ENCODE assay signal across 14 cellular contexts in genomic region chr15:72285402-72285801, GRCh38. TPM values are rescaled to one million over a fixed set of nuclear protein-coding genes. Genes with fewer than 3 reads are reported as not detected.
DNase-seq lines count a peak whose midpoint lies in the region; ATAC-seq, FAIRE-seq and TF ChIP-seq lines count a peak whose summit lies in the region.
"Had no signal": no experiment of that assay in that cellular context is flagged by ENCODE, and none has a peak within 500 bp of the region (broad histone marks: within the 10 kb centered on the region; RNA-seq: fewer than 3 reads in every experiment).

No MANE protein-coding gene starts in this region.

- TF ChIP-seq CTCF in SK-N-SH (IDR thresholded peaks at IDR 0.05) (no peak), H1 (IDR thresholded peaks at IDR 0.05; ENCODE audit: control extremely low read depth in 1 of 3, insufficient read depth in 1 of 3, low read depth in 1 of 3, low read length in 3 of 3) (peak; percentile 30 to 56 (median 38)), OCI-LY7 (conservative IDR thresholded peaks at IDR 0.05; ENCODE audit: low read length) (no peak)

- H3K18ac ChIP-seq in H1 (ENCODE audit: extremely low read depth, low read length): no peak overlapping the region
- no peak overlapping the region for H3K18ac ChIP-seq in mesendoderm (ENCODE audit: low read length)

- H3K36me3 ChIP-seq in SK-N-SH (replicated peaks in 1 of 2; ENCODE audit: control insufficient read depth in 1 of 2, insufficient read depth in 2 of 2, low read length in 1 of 2): no peaks in the 10 kb centered on the region
- no peaks in the 10 kb centered on the region for H3K36me3 ChIP-seq in H1 (ENCODE audit: control insufficient read depth in 2 of 4, insufficient read depth in 4 of 4, low read length in 3 of 4)
- H3K36me3 ChIP-seq in mesendoderm (ENCODE audit: control insufficient read depth, insufficient read depth, low read length): no peaks in the 10 kb centered on the region
- H3K36me3 ChIP-seq in OCI-LY7 (ENCODE audit: insufficient read depth, low read length): no peaks in the 10 kb centered on the region
- H3K36me3 ChIP-seq: HAP-1 had no signal

- H3K9me2 ChIP-seq in SK-N-SH (no peaks in the 10 kb centered on the region), OCI-LY7 (ENCODE audit: insufficient read depth, low read length) (no peaks in the 10 kb centered on the region)

- H3K27me3 ChIP-seq in SK-N-SH (ENCODE audit: insufficient read depth) (no peaks in the 10 kb centered on the region), H1 (replicated peaks in 1 of 4; ENCODE audit: control insufficient read depth in 3 of 4, extremely low read depth in 1 of 4, insufficient read depth in 3 of 4, low read length in 3 of 4) (0 out of 7 replicates have a peak, but pooled peaks cover 0 to 3% (median 0%) of the 10 kb centered on the region in 4 experiments), mesendoderm (ENCODE audit: insufficient read depth, low read length, poor library complexity) (no peaks in the 10 kb centered on the region)

- H3K23me2 ChIP-seq in H1 (ENCODE audit: low read depth, low read length): no peaks in the 10 kb centered on the region

- H4K8ac ChIP-seq in H1 (ENCODE audit: extremely low read depth, insufficient read depth, low read length) (no peak overlapping the region), mesendoderm (ENCODE audit: low read depth, low read length) (no peak overlapping the region)

- H2BK5ac ChIP-seq in H1 (ENCODE audit: low read depth, low read length) (no peak overlapping the region), mesendoderm (ENCODE audit: low read length) (no peak overlapping the region)

- no peak overlapping the region for H3K4ac ChIP-seq in H1 (replicated peaks; ENCODE audit: insufficient read length, low read depth, low read length)
- no peak overlapping the region for H3K4ac ChIP-seq in mesendoderm (ENCODE audit: low read depth, low read length)

- H2AFZ ChIP-seq in SK-N-SH (ENCODE audit: low read depth) (no peak overlapping the region), H1 (ENCODE audit: low read length) (no peak overlapping the region), OCI-LY7 (ENCODE audit: low read length) (no peak overlapping the region)

- no peak for ATAC-seq in SK-N-SH treated with all-trans-retinoic acid at 6 μM for 48 hours

- no peaks in the 10 kb centered on the region for H3F3A ChIP-seq in SK-N-SH (replicated peaks; ENCODE audit: insufficient read depth)

- DNase-seq in SK-N-SH: peak; percentile 31
- DNase-seq in HuH-7 (ENCODE audit: low spot score): peak; percentile 43
- DNase-seq in H1 (ENCODE audit: low read depth in 1 of 2, low spot score in 2 of 2): peak; percentile 19 to 59
- peak; percentile 53 for DNase-seq in mesendoderm
- no peak for DNase-seq in OCI-LY7 (ENCODE audit: low spot score)
- no peak for DNase-seq in activated CD8-positive, alpha-beta memory T cell treated with anti-CD3 and anti-CD28 coated beads for 24 hours
- DNase-seq in SHP77 (lab: John Stamatoyannopoulos, UW): no peak
- DNase-seq: NCI-H1105, NCI-H2081, NCI-H446 treated with DMSO at 0.1 percent for 48 hours had no signal

- H3K23ac ChIP-seq in H1 (ENCODE audit: insufficient read length): no peak overlapping the region
- H3K23ac ChIP-seq in mesendoderm (ENCODE audit: low read length): no peak overlapping the region

- BruUV-seq in OCI-LY7 (replicated peaks; lab: Mats Ljungman, UMichigan): no TSS peak

- H3K27ac ChIP-seq in SK-N-SH (ENCODE audit: low read depth in 2 of 2, low read length in 1 of 2) (no peak overlapping the region), H1 (ENCODE audit: low read depth, low read length) (no peak overlapping the region), mesendoderm (ENCODE audit: low read depth, low read length) (no peak overlapping the region), OCI-LY7 (ENCODE audit: low read depth, low read length, poor library complexity, severe bottlenecking) (no peak overlapping the region)

- H3K14ac ChIP-seq in H1 (ENCODE audit: insufficient read length): no peak overlapping the region

- no peak overlapping the region for H3K56ac ChIP-seq in H1 (replicated peaks; ENCODE audit: insufficient read length, low read depth, low read length)
- H3K56ac ChIP-seq in mesendoderm (ENCODE audit: low read length): no peak overlapping the region

- CTCF ChIA-PET in SK-N-SH (lab: Yijun Ruan, JAX): interaction anchor here (1.1 to 3.0 kb wide), 3 partner anchors 12 to 437 kb away, joined by 3 to 14 read pairs (median 3); no protein-coding TSS in a partner anchor
- CTCF ChIA-PET in H1 (lab: Charles Lee; ENCODE audit: partially characterized antibody): interaction anchor here (0.6 to 5.4 kb wide), 20 partner anchors 11 to 572 kb away, joined by 3 to 50 read pairs (median 4); partner anchors contain the start of gene GRAMD2A
- CTCF ChIA-PET in OCI-LY7 (lab: Charles Lee; ENCODE audit: unreplicated experiment): no interaction called here

- H3K4me1 ChIP-seq in SK-N-SH (ENCODE audit: control insufficient read depth in 1 of 2, insufficient read depth in 2 of 2, low read depth in 1 of 2, low read length in 1 of 2) (no peaks in the 10 kb centered on the region), H1 (replicated peaks in 1 of 4; ENCODE audit: control insufficient read depth in 3 of 4, insufficient read depth in 4 of 4, low read length in 3 of 4) (no peaks in the 10 kb centered on the region), mesendoderm (ENCODE audit: control insufficient read depth, low read depth, low read length) (no peaks in the 10 kb centered on the region), OCI-LY7 (ENCODE audit: insufficient read depth, low read length, poor library complexity, severe bottlenecking) (no peaks in the 10 kb centered on the region)
- H3K4me1 ChIP-seq: Caco-2, HAP-1 had no signal

- no peak overlapping the region for H4K5ac ChIP-seq in H1 (ENCODE audit: insufficient read length, low read depth, low read length)
- H4K5ac ChIP-seq in mesendoderm (ENCODE audit: low read length): no peak overlapping the region

- TF ChIP-seq EP300 in SK-N-SH (IDR thresholded peaks at IDR 0.05; ENCODE audit: borderline replicate concordance in 1 of 2, low read depth in 1 of 2, low read length in 1 of 2) (no peak), H1 (IDR thresholded peaks at IDR 0.05; ENCODE audit: borderline replicate concordance in 1 of 2, low read depth in 2 of 2, low read length in 2 of 2) (no peak)

- no peak overlapping the region for H2BK120ac ChIP-seq in H1 (replicated peaks; ENCODE audit: low read depth, low read length)
- H2BK120ac ChIP-seq in mesendoderm (ENCODE audit: low read depth, low read length): no peak overlapping the region

- 29% methylated on average over 1 of the region's 3 CpGs for WGBS in SK-N-SH (ENCODE audit: low lambda C conversion rate)
- 40% methylated on average over 3 of the region's 3 CpGs; no CpG with 5 or more reads in 1 of the 2 experiments for WGBS in H1 (ENCODE audit: extremely low coverage in 1 of 2, insufficient coverage in 1 of 2, insufficient read length in 1 of 2, insufficient replicate concordance in 2 of 2, low coverage in 1 of 2, low lambda C conversion rate in 2 of 2, missing lambda C conversion rate in 1 of 2), 2 experiments
- no CpG with 5 or more reads among the region's 3 CpGs for WGBS in mesendoderm (ENCODE audit: extremely low coverage, insufficient coverage, low lambda C conversion rate)

- no peak for TF ChIP-seq RAD21 in SK-N-SH (IDR thresholded peaks at IDR 0.05; ENCODE audit: low read length)
- peak; percentile 11 to 18; a peak in 1 of 4 replicates for TF ChIP-seq RAD21 in H1 (IDR thresholded peaks at IDR 0.05 in 1 of 2, conservative IDR thresholded peaks at IDR 0.05 in 1 of 2; ENCODE audit: low read depth in 2 of 2, low read length in 2 of 2)

- H2BK15ac ChIP-seq in H1 (ENCODE audit: low read length) (no peak overlapping the region), mesendoderm (replicated peaks; ENCODE audit: low read depth) (no peak overlapping the region)

- intact Hi-C loops in OCI-LY7 (cut with micrococcal nuclease; ENCODE audit: unreplicated experiment): no loop called here

- H3K9ac ChIP-seq in SK-N-SH (no peak overlapping the region), H1 (replicated peaks in 1 of 4; ENCODE audit: extremely low read depth in 1 of 4, low read depth in 3 of 4, low read length in 3 of 4) (no peak overlapping the region; a peak in 1 of 7 replicates), mesendoderm (ENCODE audit: low read length) (no peak overlapping the region)

- no peak for TF ChIP-seq POLR2A in H1 (IDR thresholded peaks at IDR 0.05; ENCODE audit: control extremely low read depth in 1 of 2, low read depth in 2 of 2, low read length in 2 of 2)

- H3K4me3 ChIP-seq in SK-N-SH (ENCODE audit: low read depth in 2 of 2, low read length in 1 of 2) (no peak overlapping the region), H1 (ENCODE audit: extremely low read depth in 1 of 4, insufficient read depth in 2 of 4, low read depth in 3 of 4, low read length in 4 of 4) (no peak overlapping the region), mesendoderm (ENCODE audit: low read length) (no peak overlapping the region), OCI-LY7 (ENCODE audit: low read depth, low read length, poor library complexity, severe bottlenecking) (no peak overlapping the region)
- H3K4me3 ChIP-seq: HAP-1 had no signal

- H2BK20ac ChIP-seq in H1 (ENCODE audit: low read length): no peak overlapping the region

- H3K79me2 ChIP-seq in SK-N-SH (ENCODE audit: insufficient read depth): no peaks in the 10 kb centered on the region
- H3K79me2 ChIP-seq in H1 (ENCODE audit: control insufficient read depth in 1 of 2, insufficient read depth in 2 of 2, low read length in 2 of 2): no peaks in the 10 kb centered on the region
- no peaks in the 10 kb centered on the region for H3K79me2 ChIP-seq in mesendoderm (ENCODE audit: control insufficient read depth, insufficient read depth, low read length)
- H3K79me2 ChIP-seq in OCI-LY7 (ENCODE audit: insufficient read depth, low read depth, low read length): no peaks in the 10 kb centered on the region

- H4K91ac ChIP-seq in H1 (replicated peaks; ENCODE audit: insufficient read length, low read length): no peak overlapping the region

- H2AK5ac ChIP-seq in H1 (ENCODE audit: low read depth, low read length) (no peak overlapping the region), mesendoderm (ENCODE audit: low read length) (no peak overlapping the region)

- no peak for FAIRE-seq in H1 (lab: Jason Lieb, UNC)

- H3K79me1 ChIP-seq in H1 (ENCODE audit: low read depth, low read length) (no peaks in the 10 kb centered on the region), mesendoderm (ENCODE audit: low read length) (no peaks in the 10 kb centered on the region)

- H2BK12ac ChIP-seq in H1 (ENCODE audit: low read depth, low read length): no peak overlapping the region

- H3K9me3 ChIP-seq in SK-N-SH (no peaks in the 10 kb centered on the region), H1 (ENCODE audit: insufficient read depth in 2 of 2, low read depth in 1 of 2, low read length in 1 of 2) (no peaks in the 10 kb centered on the region), OCI-LY7 (ENCODE audit: low read length) (no peaks in the 10 kb centered on the region)
- H3K9me3 ChIP-seq: Caco-2, HAP-1 had no signal

- H3K4me2 ChIP-seq in SK-N-SH (no peak overlapping the region), H1 (ENCODE audit: insufficient read depth in 1 of 2, low read depth in 2 of 2, low read length in 2 of 2) (no peak overlapping the region), mesendoderm (ENCODE audit: low read length) (no peak overlapping the region), OCI-LY7 (ENCODE audit: low read length) (no peak overlapping the region)

- H4K20me1 ChIP-seq in SK-N-SH (ENCODE audit: insufficient read depth): no peaks in the 10 kb centered on the region
- no peaks in the 10 kb centered on the region for H4K20me1 ChIP-seq in H1 (replicated peaks in 1 of 2; ENCODE audit: control insufficient read depth in 1 of 2, insufficient read depth in 2 of 2, low read length in 2 of 2)
- H4K20me1 ChIP-seq in OCI-LY7 (ENCODE audit: insufficient read depth, low read length): no peaks in the 10 kb centered on the region

- POLR2A ChIA-PET in SK-N-SH (lab: Yijun Ruan, JAX) (no interaction called here), H1 (lab: Charles Lee; ENCODE audit: partially characterized antibody) (interaction anchor here (1.9 to 3.5 kb wide), 2 partner anchors 11 to 55 kb away, joined by 5 to 13 read pairs; no protein-coding TSS in a partner anchor), OCI-LY7 (lab: Charles Lee) (interaction anchor here (0.6 kb wide), 1 partner anchor 422 kb away, joined by 4 read pairs; no protein-coding TSS in a partner anchor)

RNA-seq across cellular contexts. Expression of gene PARP6, which starts 13.0 kb away (rescaled TPM):
- polyA plus RNA-seq in SK-N-SH (2012; rRNA removed) (57.7 and 76.6 TPM in 2 replicates), H1 (2011; rRNA removed) (44.8 and 45.3 TPM in 2 replicates)
- 35.6 and 38.4 TPM in 2 replicates for polyA plus RNA-seq in SK-N-SH (2012; cell fraction: cytosol; rRNA removed)
- 290 and 367 TPM in 2 replicates for polyA plus RNA-seq in SK-N-SH (2012; cell fraction: nucleus; rRNA removed)
- 33.0 and 39.8 TPM in 2 replicates for total RNA-seq in H1 (2021; fragmentation: NEBNext Ultra II Directional; extraction: Animal tissue kit (Norgen Biotek cat#: 25700))
- 48.7 TPM for polyA plus RNA-seq in H1 (2011; cell fraction: cytosol; rRNA removed)
- polyA plus RNA-seq in H1 (2011; cell fraction: nucleus; rRNA removed): 230 TPM
- 46.8 to 59.8 TPM (median 50.2 TPM) in 4 replicates for polyA plus RNA-seq in H1 (2012, experiment 1 of 2)
- polyA plus RNA-seq in H1 (2012, experiment 2 of 2): 6.1 TPM
- polyA plus RNA-seq in H1 (2013, experiment 1 of 2): 52.0 TPM
- polyA plus RNA-seq in H1 (2013, experiment 2 of 2): 40.8 TPM
- polyA minus RNA-seq in H1 (2011; rRNA and poly(A)+ RNA removed): 46.0 and 64.3 TPM in 2 replicates
- polyA minus RNA-seq in H1 (2011; cell fraction: cytosol; rRNA and poly(A)+ RNA removed): 15.7 TPM
- 53.2 TPM for polyA minus RNA-seq in H1 (2011; cell fraction: nucleus; rRNA and poly(A)+ RNA removed)
- polyA plus RNA-seq in mesendoderm (2013, experiment 1 of 2): 34.2 TPM
- polyA plus RNA-seq in mesendoderm (2013, experiment 2 of 2): 32.7 TPM
- 53.6 and 58.3 TPM in 2 replicates for total RNA-seq in OCI-LY7 (2014; rRNA removed; shearing (Covaris generic))
- 73.3 and 85.4 TPM in 2 replicates for total RNA-seq in OCI-LY7 (2022)

RNA-seq across cellular contexts. Expression of gene CELF6, which starts 34.6 kb away (rescaled TPM):
- polyA plus RNA-seq in SK-N-SH (2012; rRNA removed) (0.20 and 0.29 TPM in 2 replicates), H1 (2011; rRNA removed) (0.05 and 0.09 TPM in 2 replicates)
- 0.12 and 0.14 TPM in 2 replicates for polyA plus RNA-seq in SK-N-SH (2012; cell fraction: cytosol; rRNA removed)
- polyA plus RNA-seq in SK-N-SH (2012; cell fraction: nucleus; rRNA removed): 2.3 and 3.0 TPM in 2 replicates
- total RNA-seq in H1 (2021; fragmentation: NEBNext Ultra II Directional; extraction: Animal tissue kit (Norgen Biotek cat#: 25700)): 0.19 TPM in 1 of 2 replicates, not detected in the other
- 0.09 TPM for polyA plus RNA-seq in H1 (2011; cell fraction: cytosol; rRNA removed)
- polyA plus RNA-seq in H1 (2011; cell fraction: nucleus; rRNA removed): 0.21 TPM
- polyA plus RNA-seq in H1 (2012, experiment 1 of 2): 0.05 to 0.07 TPM in 2 of 4 replicates, not detected in the others
- not detected for polyA plus RNA-seq in H1 (2012, experiment 2 of 2)
- 0.02 TPM for polyA plus RNA-seq in H1 (2013, experiment 1 of 2)
- 0.02 TPM for polyA plus RNA-seq in H1 (2013, experiment 2 of 2)
- not detected in 2 replicates for polyA minus RNA-seq in H1 (2011; rRNA and poly(A)+ RNA removed)
- not detected for polyA minus RNA-seq in H1 (2011; cell fraction: cytosol; rRNA and poly(A)+ RNA removed)
- 0.20 TPM for polyA minus RNA-seq in H1 (2011; cell fraction: nucleus; rRNA and poly(A)+ RNA removed)
- 0.03 TPM for polyA plus RNA-seq in mesendoderm (2013, experiment 1 of 2)
- polyA plus RNA-seq in mesendoderm (2013, experiment 2 of 2): 0.01 TPM
- 0.62 and 0.79 TPM in 2 replicates for total RNA-seq in OCI-LY7 (2014; rRNA removed; shearing (Covaris generic))
- total RNA-seq in OCI-LY7 (2022): 0.78 TPM in 1 of 2 replicates, not detected in the other
- total RNA-seq: A172, Caco-2 had no signal

RNA-seq across cellular contexts. Expression of gene PKM, which starts 54.4 kb away (rescaled TPM):
- polyA plus RNA-seq in SK-N-SH (2012; rRNA removed) (1,453 and 1,539 TPM in 2 replicates), H1 (2011; rRNA removed) (856 and 1,089 TPM in 2 replicates)
- polyA plus RNA-seq in SK-N-SH (2012; cell fraction: cytosol; rRNA removed): 1,382 and 1,692 TPM in 2 replicates
- polyA plus RNA-seq in SK-N-SH (2012; cell fraction: nucleus; rRNA removed): 1,500 and 1,629 TPM in 2 replicates
- 761 and 780 TPM in 2 replicates for total RNA-seq in H1 (2021; fragmentation: NEBNext Ultra II Directional; extraction: Animal tissue kit (Norgen Biotek cat#: 25700))
- 1,111 TPM for polyA plus RNA-seq in H1 (2011; cell fraction: cytosol; rRNA removed)
- polyA plus RNA-seq in H1 (2011; cell fraction: nucleus; rRNA removed): 1,343 TPM
- 1,003 to 1,133 TPM (median 1,096 TPM) in 4 replicates for polyA plus RNA-seq in H1 (2012, experiment 1 of 2)
- 1,059 TPM for polyA plus RNA-seq in H1 (2012, experiment 2 of 2)
- 646 TPM for polyA plus RNA-seq in H1 (2013, experiment 1 of 2)
- 625 TPM for polyA plus RNA-seq in H1 (2013, experiment 2 of 2)
- 1,050 and 1,384 TPM in 2 replicates for polyA minus RNA-seq in H1 (2011; rRNA and poly(A)+ RNA removed)
- 677 TPM for polyA minus RNA-seq in H1 (2011; cell fraction: cytosol; rRNA and poly(A)+ RNA removed)
- polyA minus RNA-seq in H1 (2011; cell fraction: nucleus; rRNA and poly(A)+ RNA removed): 678 TPM
- 429 TPM for polyA plus RNA-seq in mesendoderm (2013, experiment 1 of 2)
- polyA plus RNA-seq in mesendoderm (2013, experiment 2 of 2): 421 TPM
- 861 and 917 TPM in 2 replicates for total RNA-seq in OCI-LY7 (2014; rRNA removed; shearing (Covaris generic))
- total RNA-seq in OCI-LY7 (2022): 791 and 1,131 TPM in 2 replicates

Comparison
In these comparisons a context has a peak if more than half of its experiments do, and no peak if none do; other contexts are left out.
1. DNase-seq: peak in SK-N-SH (single experiment), HuH-7 (single experiment), H1 (2 of 2) and mesendoderm (single experiment); none in OCI-LY7 (single experiment), activated CD8-positive, alpha-beta memory T cell treated with anti-CD3 and anti-CD28 coated beads for 24 hours (single experiment) and SHP77 (0 of 2).
2. CTCF ChIP-seq: peak in H1 (3 of 3); none in SK-N-SH (single experiment) and OCI-LY7 (single experiment).
3. Of the 17 proteins assayed by ChIP-seq in both H1 and SK-N-SH: peak only in H1: CTCF and RAD21; only in SK-N-SH: none; in both: none; in neither: 15.